Comparison of ENCODE assay signal across 28 cellular contexts in the genomic region with DNA sequence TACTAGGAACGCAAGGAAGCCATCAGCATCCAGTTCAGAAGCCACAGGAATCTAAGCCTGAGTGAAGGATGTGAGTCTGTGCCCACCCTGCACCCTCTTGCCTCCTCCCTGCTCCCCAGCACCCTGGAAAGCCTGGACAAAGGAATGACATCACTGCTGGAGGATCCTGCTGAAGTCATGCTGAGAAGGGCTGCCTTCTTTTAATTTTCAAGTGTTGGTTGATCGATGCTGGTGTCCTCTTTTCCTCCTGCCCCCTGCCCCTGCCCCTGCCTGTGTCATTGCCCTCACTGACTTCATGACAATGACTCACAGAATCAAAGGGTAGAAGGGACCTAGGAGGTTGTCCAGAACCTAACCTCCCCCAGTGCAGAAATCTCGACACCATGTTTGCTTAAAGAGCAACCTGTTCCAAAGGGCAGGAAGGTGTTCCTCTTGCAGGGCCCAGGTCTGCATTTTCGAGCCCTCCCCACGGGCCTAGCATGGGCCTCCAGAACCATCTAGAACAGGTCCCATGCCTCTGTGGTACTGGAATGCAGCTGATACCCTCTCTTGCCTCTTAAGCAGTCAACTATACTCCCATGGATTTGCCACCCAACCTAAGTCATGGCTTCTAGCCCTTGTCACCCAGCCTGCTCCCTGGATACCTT. TPM values are rescaled to one million over a fixed set of nuclear protein-coding genes. Genes with fewer than 3 reads are reported as not detected.
DNase-seq lines count a peak whose midpoint lies in the region; ATAC-seq, FAIRE-seq and TF ChIP-seq lines count a peak whose summit lies in the region.
"Had no signal": no experiment of that assay in that cellular context is flagged by ENCODE, and none has a peak within 500 bp of the region (broad histone marks: within the 10 kb centered on the region; RNA-seq: fewer than 3 reads in every experiment).

No MANE protein-coding gene starts in this region.

- H3K4me1 Mint-ChIP-seq in astrocyte (ENCODE audit: low read depth, unreplicated experiment) (peaks cover 11% of the 10 kb centered on the region), type B pancreatic cell (ENCODE audit: unreplicated experiment) (peaks cover 36% of the 10 kb centered on the region)
- H3K4me1 Mint-ChIP-seq: IgD-negative memory B cell had no signal

- H3K4me3 Mint-ChIP-seq in astrocyte (ENCODE audit: unreplicated experiment) (no peak overlapping the region), type B pancreatic cell (peak overlapping the region; percentile 62)
- H3K4me3 Mint-ChIP-seq: IgD-negative memory B cell had no signal

- H4K20me1 ChIP-seq in astrocyte (ENCODE audit: insufficient read depth, low read length) (peaks cover 38% of the 10 kb centered on the region), Karpas-422 (ENCODE audit: insufficient read depth, low read depth, low read length) (no peaks in the 10 kb centered on the region)
- H4K20me1 ChIP-seq: BLaER1 treated with 17β-estradiol and CSF1 and Interleukin-3, amounts not matched to agents 10 nM and 100 nM had no signal

- peak overlapping the region; percentile 3 for H3K27ac ChIP-seq in right cardiac atrium (ENCODE audit: low read length)
- H3K27ac ChIP-seq in astrocyte (ENCODE audit: low read depth, low read length), result peak overlapping the region; percentile 10
- H3K27ac ChIP-seq in right lobe of liver, result peak overlapping the region; percentile 64 to 93 (median 81)
- no peak overlapping the region for H3K27ac ChIP-seq in Karpas-422 (ENCODE audit: low read length)
- H3K27ac ChIP-seq: BLaER1 treated with 17β-estradiol and CSF1 and Interleukin-3, amounts not matched to agents 10 nM and 100 nM; coronary artery; RWPE1; suprapubic skin had no signal

- H3K79me2 ChIP-seq in astrocyte (ENCODE audit: insufficient read depth, low read length) (peaks cover 66% of the 10 kb centered on the region), Karpas-422 (ENCODE audit: low read length) (no peaks in the 10 kb centered on the region)

- H3K9me3 ChIP-seq in right cardiac atrium (ENCODE audit: control insufficient read depth, low read length) (no peaks in the 10 kb centered on the region), astrocyte (ENCODE audit: insufficient read depth, low read depth, low read length) (no peaks in the 10 kb centered on the region), right lobe of liver (no peaks in the 10 kb centered on the region), Karpas-422 (ENCODE audit: low read length) (no peaks in the 10 kb centered on the region)
- H3K9me3 ChIP-seq: suprapubic skin had no signal

- TF ChIP-seq POLR2A in right lobe of liver (IDR thresholded peaks at IDR 0.05), result no peak

- H2AFZ ChIP-seq in astrocyte (ENCODE audit: low read depth, low read length), result no peak overlapping the region
- no peak overlapping the region for H2AFZ ChIP-seq in Karpas-422 (ENCODE audit: low read length)

- no peaks in the 10 kb centered on the region for H3K9me2 ChIP-seq in Karpas-422 (replicated peaks; ENCODE audit: insufficient read depth, low read length)

- no peak for FAIRE-seq in astrocyte (lab: Jason Lieb, UNC)
- FAIRE-seq: endometrium, GM12878, H54, kidney had no signal

- H3K27me3 Mint-ChIP-seq in astrocyte (ENCODE audit: low read depth, unreplicated experiment) (peaks cover 44% of the 10 kb centered on the region), type B pancreatic cell (no peaks in the 10 kb centered on the region)
- H3K27me3 Mint-ChIP-seq: IgD-negative memory B cell had no signal

- peaks cover 10% of the 10 kb centered on the region for H3K9me3 Mint-ChIP-seq in astrocyte (ENCODE audit: unreplicated experiment)
- H3K9me3 Mint-ChIP-seq in type B pancreatic cell, result no peaks in the 10 kb centered on the region

- DNase-seq in right cardiac atrium (no peak), left ventricle myocardium superior (no peak), astrocyte (ENCODE audit: low read depth) (peak; percentile 73), right lobe of liver (peak; percentile 65 to 87 (median 80)), type B pancreatic cell (ENCODE audit: extremely low spot score, unreplicated experiment) (no peak), nucleus accumbens (lab: John Stamatoyannopoulos, UW) (no peak), Karpas-422 (no peak)
- DNase-seq: activated CD4-positive, alpha-beta T cell treated with anti-CD3 and anti-CD28 coated beads, Interleukin-2, amount 50 U/mL, for 1 hour; activated CD8-positive, alpha-beta memory T cell treated with anti-CD3 and anti-CD28 coated beads, Interleukin-2, amount 50 U/mL, for 48 hours; activated gamma-delta T cell treated with Interleukin-2 at 50 U/mL for 16 hours; DMS53; kidney; mesenchymal stem cell; NCI-H187 treated with DMSO at 0.1 percent for 48 hours; NCI-H345; stimulated activated CD4-positive, alpha-beta T cell treated with anti-CD3 and anti-CD28 coated beads, Interleukin-12 subunit alpha, Interleukin-12 subunit beta, amount 100 ng/mL, for 4 hours; stimulated activated CD8-positive, alpha-beta memory T cell treated with anti-CD3 and anti-CD28 coated beads, Interleukin-4, amount 100 ng/mL, for 48 hours had no signal

- intact Hi-C loops in right cardiac atrium (cut with DNase I) (no loop called here), left ventricle myocardium superior (cut with micrococcal nuclease) (no loop called here), right lobe of liver (cut with DNase I) (no loop called here)

- H3K36me3 Mint-ChIP-seq in astrocyte (ENCODE audit: low read depth, unreplicated experiment) (peaks cover 3% of the 10 kb centered on the region), type B pancreatic cell (peaks cover 68% of the 10 kb centered on the region)
- H3K36me3 Mint-ChIP-seq: IgD-negative memory B cell had no signal

- 91% methylated on average over 5 of the region's 5 CpGs for WGBS in right cardiac atrium
- 25% methylated on average over 3 of the region's 5 CpGs for WGBS in right lobe of liver (ENCODE audit: insufficient coverage, low coverage, low lambda C conversion rate, missing lambda C conversion rate)

- H3K4me2 ChIP-seq in astrocyte (ENCODE audit: low read length) (peak overlapping the region; percentile 12), Karpas-422 (ENCODE audit: low read depth, low read length, poor library complexity, severe bottlenecking) (no peak overlapping the region)
- H3K4me2 ChIP-seq: BLaER1 treated with 17β-estradiol and CSF1 and Interleukin-3, amounts not matched to agents 10 nM and 100 nM had no signal

- H3K27me3 ChIP-seq in right cardiac atrium (ENCODE audit: control insufficient read depth, insufficient read depth), result no peaks in the 10 kb centered on the region
- no peaks in the 10 kb centered on the region for H3K27me3 ChIP-seq in astrocyte (ENCODE audit: insufficient read depth, low read length)
- H3K27me3 ChIP-seq in right lobe of liver, result no peaks in the 10 kb centered on the region
- no peaks in the 10 kb centered on the region for H3K27me3 ChIP-seq in Karpas-422 (ENCODE audit: low read length)
- H3K27me3 ChIP-seq: BLaER1 treated with 17β-estradiol and CSF1 and Interleukin-3, amounts not matched to agents 10 nM and 100 nM; suprapubic skin had no signal

- H3K27ac Mint-ChIP-seq in astrocyte (ENCODE audit: unreplicated experiment) (no peak overlapping the region), type B pancreatic cell (peak overlapping the region; percentile 79)
- H3K27ac Mint-ChIP-seq: IgD-negative memory B cell had no signal

- TF ChIP-seq CTCF in astrocyte (IDR thresholded peaks at IDR 0.05; ENCODE audit: insufficient read depth, low read depth, low read length), result no peak
- TF ChIP-seq CTCF in right lobe of liver (IDR thresholded peaks at IDR 0.05), result no peak
- TF ChIP-seq CTCF in type B pancreatic cell (conservative IDR thresholded peaks at IDR 0.05), result no peak

- ATAC-seq in right cardiac atrium (no peak), left ventricle myocardium superior (no peak), right lobe of liver (peak; percentile 77 to 86 (median 83)), HG02981 (IDR thresholded peaks at IDR 0.05; ENCODE audit: unreplicated experiment) (no peak)
- ATAC-seq: GM12878 had no signal

- peaks cover 6% of the 10 kb centered on the region for H3K4me1 ChIP-seq in right cardiac atrium (ENCODE audit: control insufficient read depth, insufficient read depth, low read length)
- peaks cover 20% of the 10 kb centered on the region for H3K4me1 ChIP-seq in astrocyte (ENCODE audit: insufficient read depth, low read length)
- H3K4me1 ChIP-seq in right lobe of liver, result peaks cover 0 to 94% (median 42%) of the 10 kb centered on the region in 4 donors
- no peaks in the 10 kb centered on the region for H3K4me1 ChIP-seq in Karpas-422 (ENCODE audit: low read length)

- H3K9ac ChIP-seq in astrocyte (ENCODE audit: low read length) (no peak overlapping the region), Karpas-422 (ENCODE audit: low read length) (no peak overlapping the region)
- H3K9ac ChIP-seq: BLaER1 treated with 17β-estradiol and CSF1 and Interleukin-3, amounts not matched to agents 10 nM and 100 nM had no signal

- no peaks in the 10 kb centered on the region for H3K36me3 ChIP-seq in astrocyte (ENCODE audit: insufficient read depth, low read length)
- peaks cover 0 to 24% (median 4%) of the 10 kb centered on the region in 4 donors for H3K36me3 ChIP-seq in right lobe of liver
- no peaks in the 10 kb centered on the region for H3K36me3 ChIP-seq in Karpas-422 (ENCODE audit: insufficient read depth, low read length)
- H3K36me3 ChIP-seq: BLaER1 treated with 17β-estradiol and CSF1 and Interleukin-3, amounts not matched to agents 10 nM and 100 nM had no signal

- no peak overlapping the region for H3K4me3 ChIP-seq in right cardiac atrium (ENCODE audit: low read length)
- no peak overlapping the region for H3K4me3 ChIP-seq in astrocyte (ENCODE audit: insufficient read depth, low read depth, low read length)
- peak overlapping the region in 2 of 3 donors; percentile 7 to 14 for H3K4me3 ChIP-seq in right lobe of liver
- no peak overlapping the region for H3K4me3 ChIP-seq in Karpas-422 (ENCODE audit: low read length)
- H3K4me3 ChIP-seq: BLaER1 treated with 17β-estradiol and CSF1 and Interleukin-3, amounts not matched to agents 10 nM and 100 nM; coronary artery; GM12878; suprapubic skin had no signal

RNA-seq across cellular contexts. Expression of a gene that starts 9.6 kb away (rescaled TPM):
- total RNA-seq in right cardiac atrium (10 to 100 TPM; 83.0 to 97.0 (median 83.5) TPM), left ventricle myocardium superior (79.6 TPM), astrocyte (3.2 and 3.4 TPM in 2 replicates), right lobe of liver (100 to 1,000 TPM; 132 to 252 (median 172) TPM), type B pancreatic cell (ENCODE audit: low replicate concordance) (143 and 276 TPM in 2 replicates)
- polyA plus RNA-seq in right cardiac atrium, result 53.6 TPM
- 0.19 TPM in 1 of 2 replicates, not detected in the other for total RNA-seq in Karpas-422 (2014; rRNA removed; shearing (Covaris generic); ENCODE audit: low replicate concordance)

RNA-seq across cellular contexts. Expression of a gene that starts 35.5 kb away (rescaled TPM):
- total RNA-seq in right cardiac atrium (not detected), left ventricle myocardium superior (not detected), astrocyte (not detected in 2 replicates), right lobe of liver (not detected), type B pancreatic cell (ENCODE audit: low replicate concordance) (not detected in 2 replicates)
- not detected for polyA plus RNA-seq in right cardiac atrium
- not detected in 2 replicates for total RNA-seq in Karpas-422 (2014; rRNA removed; shearing (Covaris generic); ENCODE audit: low replicate concordance)
- total RNA-seq: GM12878, pulmonary artery endothelial cell, suprapubic skin had no signal
- polyA plus RNA-seq: GM12878, IgD-negative memory B cell, neural cell had no signal

Comparison
In these comparisons a context has a peak if more than half of its experiments do, and no peak if none do; other contexts are left out.
1. ATAC-seq: peak in right lobe of liver (4 of 4); none in right cardiac atrium (0 of 2), left ventricle myocardium superior (single experiment) and HG02981 (single experiment).
2. DNase-seq: peak in astrocyte (single experiment) and right lobe of liver (3 of 3); none in right cardiac atrium (0 of 3), left ventricle myocardium superior (single experiment), type B pancreatic cell (single experiment), nucleus accumbens (0 of 56) and Karpas-422 (single experiment).
3. H3K4me3 ChIP-seq: peak in right lobe of liver (2 of 3); none in right cardiac atrium (single experiment), astrocyte (single experiment) and Karpas-422 (single experiment).
4. RNA of a gene that starts 9.6 kb away (total RNA-seq): 132 to 252 TPM in right lobe of liver, 143 to 276 TPM in type B pancreatic cell, 83.0 to 97.0 TPM in right cardiac atrium and 79.6 TPM in left ventricle myocardium superior (single experiment); 3.2 to 3.4 TPM in astrocyte and 0.19 TPM in Karpas-422; every median in the first group is over 10 times any median in the second.